ENCODE assay signal across 9 cellular contexts in the genomic region with DNA sequence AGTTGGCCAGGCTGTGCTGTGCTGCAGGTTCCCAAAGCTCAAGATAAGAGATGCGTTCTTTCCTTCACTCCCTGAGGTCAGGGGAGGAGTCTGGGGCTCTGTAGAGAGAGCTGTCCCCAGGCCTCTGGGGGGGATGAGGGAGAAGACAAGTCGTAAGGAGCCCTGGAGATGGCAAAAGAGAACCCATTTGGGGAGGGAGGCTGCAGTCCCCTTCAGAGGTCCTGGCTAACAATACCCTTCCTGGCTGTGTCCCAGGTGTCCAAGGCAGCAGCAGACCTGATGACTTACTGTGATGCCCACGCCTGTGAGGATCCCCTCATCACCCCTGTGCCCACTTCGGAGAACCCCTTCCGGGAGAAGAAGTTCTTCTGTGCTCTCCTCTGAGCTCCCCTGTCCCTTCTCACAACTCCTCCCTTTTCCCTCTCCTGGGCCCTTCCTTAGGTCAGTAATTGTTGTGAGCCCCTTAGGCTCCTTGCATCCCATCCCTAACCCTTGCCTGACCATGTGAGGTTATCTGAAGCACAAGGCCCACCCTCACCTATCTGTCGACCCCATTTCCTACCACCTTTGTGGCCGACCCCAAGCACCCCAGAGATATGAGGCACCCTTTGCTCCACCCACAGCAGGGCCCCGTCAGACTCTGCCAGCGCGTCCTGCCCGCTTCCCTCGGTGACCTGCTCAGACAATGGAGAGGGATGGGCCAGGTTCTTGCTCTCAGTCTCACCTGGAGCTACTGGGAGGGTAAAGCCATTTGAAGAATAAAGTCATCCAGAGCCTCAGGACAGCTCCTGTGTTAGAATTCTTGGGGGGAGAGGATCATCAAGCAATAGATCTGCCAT. TPM values are rescaled to one million over a fixed set of nuclear protein-coding genes. Genes with fewer than 3 reads are reported as not detected.
A peak's percentile ranks its signal among the peaks of the same experiment; 100 is the strongest.
DNase-seq lines count a peak whose midpoint lies in the region; ATAC-seq and TF ChIP-seq lines count a peak whose summit lies in the region.
"Had no signal": no experiment of that assay in that cellular context is flagged by ENCODE, and none has a peak within 500 bp of the region (broad histone marks: within the 10 kb centered on the region; RNA-seq: fewer than 3 reads in every experiment).

No MANE protein-coding gene starts in this region.

- WGBS in mammary epithelial cell (ENCODE audit: low coverage, missing lambda C conversion rate): 21% methylated on average over 11 of the region's 12 CpGs
- 62% methylated on average over 12 of the region's 12 CpGs for WGBS in mesenchymal stem cell

- H3K36me3 Mint-ChIP-seq in T-helper 1 cell treated with Interleukin-12 subunit alpha and Interleukin-12 subunit beta and Interleukin-4 antibody, amounts not matched to agents 30 μg/mL and 1 μg/mL, for 36 hours (ENCODE audit: low read depth): peaks cover 28% of the 10 kb centered on the region

- TF ChIP-seq CTCF in mammary epithelial cell (conservative IDR thresholded peaks at IDR 0.05 in 1 of 2, IDR thresholded peaks at IDR 0.05 in 1 of 2; ENCODE audit: extremely low read depth in 1 of 2, insufficient read depth in 1 of 2, low read depth in 1 of 2, low read length in 2 of 2): no peak

- no peak overlapping the region for H4K91ac ChIP-seq in mesenchymal stem cell (ENCODE audit: low read length)

- H3K4me3 ChIP-seq in H7 (ENCODE audit: insufficient read depth, low read depth, low read length): peak overlapping the region; percentile 65
- H3K4me3 ChIP-seq in mammary epithelial cell (replicated peaks in 1 of 3; ENCODE audit: insufficient read depth in 1 of 3, low read depth in 2 of 3, low read length in 3 of 3): peak overlapping the region; percentile 46 to 62 (median 50)
- peak overlapping the region; percentile 41 to 78 for H3K4me3 ChIP-seq in mesenchymal stem cell (ENCODE audit: insufficient read depth in 1 of 2, low read depth in 1 of 2, low read length in 2 of 2)
- H3K4me3 ChIP-seq in stomach smooth muscle (ENCODE audit: low read length in 2 of 2): peak overlapping the region; percentile 87 to 91

- DNase-seq in H7 (peak; percentile 36), mammary epithelial cell (peak; percentile 34), mesenchymal stem cell (no peak), occipital lobe (lab: John Stamatoyannopoulos, UW) (no peak)

- peak overlapping the region; percentile 32 to 38 for H3K4ac ChIP-seq in mesenchymal stem cell (ENCODE audit: low read depth in 1 of 2, low read length in 2 of 2)

- dilution Hi-C loops in mammary epithelial cell (cut with HindIII; ENCODE audit: low sequenced_read_pairs): no loop called here

- CTCF ChIA-PET in mammary epithelial cell (lab: Charles Lee; ENCODE audit: low non-redundant PET): interaction anchor here (0.6 to 0.8 kb wide), 2 partner anchors 97 to 202 kb away, joined by 3 to 6 read pairs; no protein-coding TSS in a partner anchor

- H3K4me2 ChIP-seq in mammary epithelial cell (ENCODE audit: insufficient read depth, low read depth, low read length): peak overlapping the region; percentile 88
- peak overlapping the region; percentile 52 for H3K4me2 ChIP-seq in mesenchymal stem cell (ENCODE audit: low read length, poor library complexity, severe bottlenecking)

- H3K14ac ChIP-seq in mesenchymal stem cell (ENCODE audit: low read length in 2 of 2): peak overlapping the region in 1 of 2 experiments; percentile 13

- H3K9me3 ChIP-seq in mammary epithelial cell (replicated peaks; ENCODE audit: insufficient read depth, low read length) (no peaks in the 10 kb centered on the region), mesenchymal stem cell (ENCODE audit: control insufficient read depth, low read length) (no peaks in the 10 kb centered on the region), stomach smooth muscle (ENCODE audit: control insufficient read depth in 2 of 2, low read length in 2 of 2) (no peaks in the 10 kb centered on the region)

- H3K79me1 ChIP-seq in mesenchymal stem cell (replicated peaks; ENCODE audit: low read length, poor library complexity, severe bottlenecking): peaks cover 14% of the 10 kb centered on the region

- H3K4me1 ChIP-seq in mammary epithelial cell (ENCODE audit: insufficient read depth, low read length): peaks cover 31% of the 10 kb centered on the region
- H3K4me1 ChIP-seq in mesenchymal stem cell (ENCODE audit: control insufficient read depth, insufficient read depth, low read depth, low read length): peaks cover 37% of the 10 kb centered on the region
- peaks cover 51% of the 10 kb centered on the region for H3K4me1 ChIP-seq in stomach smooth muscle (ENCODE audit: control insufficient read depth, insufficient read depth, low read length)

- H3K4me3 Mint-ChIP-seq in T-helper 1 cell treated with Interleukin-12 subunit alpha and Interleukin-12 subunit beta and Interleukin-4 antibody, amounts not matched to agents 30 μg/mL and 1 μg/mL, for 36 hours: peak overlapping the region; percentile 94

- no peak overlapping the region for H2BK15ac ChIP-seq in mesenchymal stem cell (ENCODE audit: low read depth, poor library complexity, severe bottlenecking)

- H3K18ac ChIP-seq in mesenchymal stem cell (ENCODE audit: low read depth in 1 of 2, low read length in 2 of 2): peak overlapping the region in 1 of 2 experiments; percentile 86

- H3K79me2 ChIP-seq in mammary epithelial cell (ENCODE audit: insufficient read depth, low read length): peaks cover 11% of the 10 kb centered on the region

- no peak overlapping the region for H2BK120ac ChIP-seq in mesenchymal stem cell (ENCODE audit: low read depth, low read length)

- H2AK5ac ChIP-seq in mesenchymal stem cell (ENCODE audit: low read length, severe bottlenecking): peak overlapping the region; percentile 58

- no peaks in the 10 kb centered on the region for H3K27me3 Mint-ChIP-seq in T-helper 1 cell treated with Interleukin-12 subunit alpha and Interleukin-12 subunit beta and Interleukin-4 antibody, amounts not matched to agents 30 μg/mL and 1 μg/mL, for 36 hours (ENCODE audit: low read depth)

- H3K23ac ChIP-seq in mesenchymal stem cell (ENCODE audit: low read length in 2 of 2): no peak overlapping the region

- H3K27me3 ChIP-seq in H7 (ENCODE audit: control insufficient read depth, insufficient read depth, low read length): no peaks in the 10 kb centered on the region
- H3K27me3 ChIP-seq in mammary epithelial cell (ENCODE audit: insufficient read depth, low read length): no peaks in the 10 kb centered on the region
- H3K27me3 ChIP-seq in mesenchymal stem cell (ENCODE audit: control insufficient read depth in 1 of 2, insufficient read depth in 1 of 2, low read length in 2 of 2): no peaks in the 10 kb centered on the region
- no peaks in the 10 kb centered on the region for H3K27me3 ChIP-seq in stomach smooth muscle (ENCODE audit: control insufficient read depth in 1 of 2, insufficient read depth in 2 of 2, low read length in 2 of 2)

- H3K9me3 Mint-ChIP-seq in T-helper 1 cell treated with Interleukin-12 subunit alpha and Interleukin-12 subunit beta and Interleukin-4 antibody, amounts not matched to agents 30 μg/mL and 1 μg/mL, for 36 hours: no peaks in the 10 kb centered on the region

- peak overlapping the region; percentile 3 for H2BK5ac ChIP-seq in mesenchymal stem cell (ENCODE audit: low read depth, low read length, poor library complexity, severe bottlenecking)

- in situ Hi-C loops in mammary epithelial cell (cut with MboI; ENCODE audit: low sequenced_read_pairs in 2 of 2): loop anchor here in 1 of 2 donors (25.0 kb wide), 1 partner anchor 921 kb away; a partner anchor contains a TSS

- intact Hi-C loops in mammary epithelial cell (cut with micrococcal nuclease): loop anchor here (2.0 kb wide), 1 partner anchor 18 kb away; a partner anchor contains a TSS

- H4K8ac ChIP-seq in mesenchymal stem cell (ENCODE audit: low read length): peak overlapping the region; percentile 30

- H2AFZ ChIP-seq in mammary epithelial cell (ENCODE audit: low read depth, low read length) (peak overlapping the region; percentile 98), mesenchymal stem cell (ENCODE audit: low read depth, low read length) (no peak overlapping the region)

- BruUV-seq in mammary epithelial cell (replicated peaks; lab: Mats Ljungman, UMichigan): no TSS peak

- H3K4me1 Mint-ChIP-seq in T-helper 1 cell treated with Interleukin-12 subunit alpha and Interleukin-12 subunit beta and Interleukin-4 antibody, amounts not matched to agents 30 μg/mL and 1 μg/mL, for 36 hours (ENCODE audit: low read depth): peaks cover 60% of the 10 kb centered on the region

- peak overlapping the region; percentile 98 for H3K27ac Mint-ChIP-seq in T-helper 1 cell treated with Interleukin-12 subunit alpha and Interleukin-12 subunit beta and Interleukin-4 antibody, amounts not matched to agents 30 μg/mL and 1 μg/mL, for 36 hours

- ATAC-seq in HG03135 (IDR thresholded peaks at IDR 0.05; ENCODE audit: unreplicated experiment) (no peak), HG02678 (IDR thresholded peaks at IDR 0.05; ENCODE audit: unreplicated experiment) (no peak)

- H4K20me1 ChIP-seq in mammary epithelial cell (ENCODE audit: insufficient read depth, low read length): no peaks in the 10 kb centered on the region

- peak overlapping the region; percentile 79 for H3K9ac ChIP-seq in mammary epithelial cell (ENCODE audit: insufficient read depth, low read length)
- H3K9ac ChIP-seq in mesenchymal stem cell (ENCODE audit: low read length): peak overlapping the region; percentile 98
- peak overlapping the region; percentile 93 for H3K9ac ChIP-seq in stomach smooth muscle (ENCODE audit: low read length in 2 of 2)

- H3K27ac ChIP-seq in mammary epithelial cell (ENCODE audit: insufficient read depth, low read depth, low read length): peak overlapping the region; percentile 85
- peak overlapping the region; percentile 97 for H3K27ac ChIP-seq in mesenchymal stem cell (ENCODE audit: low read length, poor library complexity, severe bottlenecking)
- peak overlapping the region; percentile 96 for H3K27ac ChIP-seq in stomach smooth muscle (ENCODE audit: low read length)

- H2BK12ac ChIP-seq in mesenchymal stem cell (ENCODE audit: low read length in 2 of 2): peak overlapping the region in 1 of 2 experiments; percentile 17

- H3K36me3 ChIP-seq in H7 (replicated peaks; ENCODE audit: control insufficient read depth, insufficient read depth, low read length) (peaks cover 11% of the 10 kb centered on the region), mammary epithelial cell (ENCODE audit: insufficient read depth, low read length) (peaks cover 11% of the 10 kb centered on the region), mesenchymal stem cell (ENCODE audit: control insufficient read depth in 1 of 2, insufficient read depth in 2 of 2, low read depth in 1 of 2, low read length in 2 of 2) (peaks cover 40 to 44% of the 10 kb centered on the region in 2 experiments), stomach smooth muscle (ENCODE audit: control insufficient read depth in 2 of 2, insufficient read depth in 2 of 2, low read length in 2 of 2) (peaks cover 5 to 18% of the 10 kb centered on the region in 2 donors)

RNA-seq across cellular contexts. Expression of a gene that starts 1.2 kb away (rescaled TPM):
- total RNA-seq in H7 (2014; rRNA removed; shearing (Covaris generic)): 0.33 and 3.1 TPM in 2 replicates
- total RNA-seq in mammary epithelial cell (not detected), occipital lobe (20.0 TPM)
- polyA plus RNA-seq in mammary epithelial cell: 0.07 TPM
- not detected for polyA minus RNA-seq in mammary epithelial cell
- polyA plus RNA-seq in mesenchymal stem cell (2013, experiment 1 of 2): 0.10 TPM
- 0.07 TPM for polyA plus RNA-seq in mesenchymal stem cell (2013, experiment 2 of 2)
- total RNA-seq: T-helper 1 cell treated with Interleukin-12 subunit alpha and Interleukin-12 subunit beta and Interleukin-4 antibody, amounts not matched to agents 30 ng/mL and 1 ng/mL, for 36 hours had no signal

RNA-seq across cellular contexts. Expression of a gene that starts 1.4 kb away (rescaled TPM):
- total RNA-seq in H7 (2014; rRNA removed; shearing (Covaris generic)): 169 and 200 TPM in 2 replicates
- total RNA-seq in mammary epithelial cell: 10 to 100 TPM; 30.0 to 44.2 TPM
- 58.9 TPM for polyA plus RNA-seq in mammary epithelial cell
- 147 TPM for polyA minus RNA-seq in mammary epithelial cell
- 41.4 TPM for polyA plus RNA-seq in mesenchymal stem cell (2013, experiment 1 of 2)
- 41.0 TPM for polyA plus RNA-seq in mesenchymal stem cell (2013, experiment 2 of 2)
- total RNA-seq in occipital lobe: 133 TPM

RNA-seq across cellular contexts. Expression of a gene that starts 18.6 kb away (rescaled TPM):
- total RNA-seq in H7 (2014; rRNA removed; shearing (Covaris generic)): 7.3 and 10.1 TPM in 2 replicates
- total RNA-seq in mammary epithelial cell: 10 to 100 TPM in 1 of 2 donors, 1 to 10 TPM in 1; 7.7 to 50.4 TPM
- 13.7 TPM for polyA plus RNA-seq in mammary epithelial cell
- 41.4 TPM for polyA minus RNA-seq in mammary epithelial cell
- polyA plus RNA-seq in mesenchymal stem cell (2013, experiment 1 of 2): 29.8 TPM
- polyA plus RNA-seq in mesenchymal stem cell (2013, experiment 2 of 2): 28.0 TPM
- 17.0 TPM for total RNA-seq in occipital lobe

RNA-seq across cellular contexts. Expression of a gene that starts 19.3 kb away (rescaled TPM):
- total RNA-seq in H7 (2014; rRNA removed; shearing (Covaris generic)): 0.14 and 0.30 TPM in 2 replicates
- total RNA-seq in mammary epithelial cell (under 1 TPM; 0.24 to 0.33 TPM), occipital lobe (0.16 TPM)
- polyA plus RNA-seq in mammary epithelial cell: 0.01 TPM
- polyA minus RNA-seq in mammary epithelial cell: not detected
- polyA plus RNA-seq in mesenchymal stem cell (2013, experiment 1 of 2): 3.7 TPM
- polyA plus RNA-seq in mesenchymal stem cell (2013, experiment 2 of 2): 4.0 TPM

RNA-seq across cellular contexts. Expression of a gene that starts 19.6 kb away (rescaled TPM):
- 45.1 and 63.1 TPM in 2 replicates for total RNA-seq in H7 (2014; rRNA removed; shearing (Covaris generic))
- total RNA-seq in mammary epithelial cell (10 to 100 TPM; 25.0 to 29.0 TPM), occipital lobe (23.7 TPM)
- polyA plus RNA-seq in mammary epithelial cell: 15.1 TPM
- polyA minus RNA-seq in mammary epithelial cell: 62.3 TPM
- 65.8 TPM for polyA plus RNA-seq in mesenchymal stem cell (2013, experiment 1 of 2)
- polyA plus RNA-seq in mesenchymal stem cell (2013, experiment 2 of 2): 64.2 TPM

Comparison
In these comparisons a context has a peak if more than half of its experiments do, and no peak if none do; other contexts are left out.
1. DNase-seq: peak in H7 (single experiment) and mammary epithelial cell (single experiment); none in mesenchymal stem cell (single experiment) and occipital lobe (single experiment).
2. Peak in every context shown above with its lines, with median percentiles within 50 percentile points of each other: H3K4me3 ChIP-seq, H3K27ac ChIP-seq and H3K9ac ChIP-seq.